Comparison of ENCODE assay signal across 24 cellular contexts in the genomic region with DNA sequence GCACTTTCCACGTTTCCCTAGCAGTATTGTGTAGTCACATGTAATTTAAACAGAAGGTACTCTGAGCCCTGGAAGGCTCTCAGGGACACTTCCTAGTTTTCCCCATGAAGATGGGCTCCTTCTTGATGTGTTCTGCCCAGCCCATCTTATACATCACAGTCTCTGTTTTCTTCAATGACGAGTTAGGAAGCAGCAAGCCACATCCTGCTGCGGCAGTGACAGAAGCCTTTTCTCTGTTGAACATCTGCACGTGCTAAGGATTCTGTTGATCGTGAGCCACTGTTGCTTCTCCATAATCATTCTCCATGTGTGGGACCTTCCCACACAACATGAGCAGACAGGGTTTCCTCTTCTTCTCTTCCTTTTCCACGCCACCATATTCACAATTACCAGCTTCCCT.
"Had no signal": no experiment of that assay in that cellular context is flagged by ENCODE, and none has a peak within 500 bp of the region (broad histone marks: within the 10 kb centered on the region; RNA-seq: fewer than 3 reads in every experiment).

No MANE protein-coding gene starts in this region.

- H3K27me3 ChIP-seq: dorsolateral prefrontal cortex, gastrocnemius medialis, ovary, spleen, testis, tibial artery had no signal

- H3K4me1 ChIP-seq: gastrocnemius medialis, psoas muscle, spleen had no signal

- DNase-seq: dorsolateral prefrontal cortex; effector CD4-positive, alpha-beta T cell; foreskin fibroblast; gastrocnemius medialis; head of caudate nucleus; left ventricle myocardium superior; lower lobe of right lung; naive thymus-derived CD8-positive, alpha-beta T cell; occipital lobe; ovary; posterior cingulate gyrus; psoas muscle; right cardiac atrium; spleen; stimulated activated CD4-positive, alpha-beta T cell treated with anti-CD3 and anti-CD28 coated beads, Interleukin-4, amount 100 ng/mL, for 4 hours; stimulated activated naive CD8-positive, alpha-beta T cell treated with anti-CD3 and anti-CD28 coated beads, Interleukin-15, Interleukin-2, amounts not matched to agents 100 U/mL and 50 U/mL, for 24 hours; substantia nigra; testis; tibial artery had no signal

- H3K4me3 Mint-ChIP-seq: naive thymus-derived CD8-positive, alpha-beta T cell; stimulated activated memory B cell treated with anti-CD40 and anti-IgM and Interleukin-4, amounts not matched to agents 10 μg/mL and 1 μg/mL and 100 μg/mL, for 72 hours; type B pancreatic cell had no signal

- H3K36me3 Mint-ChIP-seq: naive thymus-derived CD8-positive, alpha-beta T cell; stimulated activated memory B cell treated with anti-CD40 and anti-IgM and Interleukin-4, amounts not matched to agents 10 μg/mL and 1 μg/mL and 100 μg/mL, for 72 hours had no signal

- H3K9me3 ChIP-seq: gastrocnemius medialis, lower lobe of right lung, ovary, psoas muscle, spleen, testis, tibial artery had no signal

- ATAC-seq: esophagus mucosa; gastrocnemius medialis; left ventricle myocardium superior; lower lobe of right lung; naive thymus-derived CD8-positive, alpha-beta T cell; psoas muscle; right cardiac atrium; stimulated activated naive CD8-positive, alpha-beta T cell treated with anti-CD3 and anti-CD28 coated beads, Interleukin-15, Interleukin-2, amounts not matched to agents 100 U/mL and 50 U/mL, for 24 hours had no signal

- H3K27ac ChIP-seq: epithelial cell of prostate, gastrocnemius medialis, lower lobe of right lung, ovary, psoas muscle, skin epidermis, spleen, testis, tibial artery had no signal

- H3K4me3 ChIP-seq: dorsolateral prefrontal cortex, gastrocnemius medialis, lower lobe of right lung, ovary, psoas muscle, skin epidermis, spleen, testis, tibial artery had no signal

- H3K27me3 Mint-ChIP-seq: type B pancreatic cell had no signal

- H3K36me3 ChIP-seq: gastrocnemius medialis, ovary, spleen had no signal

- H3K9me3 Mint-ChIP-seq: stimulated activated memory B cell treated with anti-CD40 and anti-IgM and Interleukin-4, amounts not matched to agents 10 μg/mL and 1 μg/mL and 100 μg/mL, for 72 hours; type B pancreatic cell had no signal

- H3K27ac Mint-ChIP-seq: naive thymus-derived CD8-positive, alpha-beta T cell; stimulated activated memory B cell treated with anti-CD40 and anti-IgM and Interleukin-4, amounts not matched to agents 10 μg/mL and 1 μg/mL and 100 μg/mL, for 72 hours; type B pancreatic cell had no signal

- H3K4me1 Mint-ChIP-seq: stimulated activated memory B cell treated with anti-CD40 and anti-IgM and Interleukin-4, amounts not matched to agents 10 μg/mL and 1 μg/mL and 100 μg/mL, for 72 hours had no signal
